In the genomic region with DNA sequence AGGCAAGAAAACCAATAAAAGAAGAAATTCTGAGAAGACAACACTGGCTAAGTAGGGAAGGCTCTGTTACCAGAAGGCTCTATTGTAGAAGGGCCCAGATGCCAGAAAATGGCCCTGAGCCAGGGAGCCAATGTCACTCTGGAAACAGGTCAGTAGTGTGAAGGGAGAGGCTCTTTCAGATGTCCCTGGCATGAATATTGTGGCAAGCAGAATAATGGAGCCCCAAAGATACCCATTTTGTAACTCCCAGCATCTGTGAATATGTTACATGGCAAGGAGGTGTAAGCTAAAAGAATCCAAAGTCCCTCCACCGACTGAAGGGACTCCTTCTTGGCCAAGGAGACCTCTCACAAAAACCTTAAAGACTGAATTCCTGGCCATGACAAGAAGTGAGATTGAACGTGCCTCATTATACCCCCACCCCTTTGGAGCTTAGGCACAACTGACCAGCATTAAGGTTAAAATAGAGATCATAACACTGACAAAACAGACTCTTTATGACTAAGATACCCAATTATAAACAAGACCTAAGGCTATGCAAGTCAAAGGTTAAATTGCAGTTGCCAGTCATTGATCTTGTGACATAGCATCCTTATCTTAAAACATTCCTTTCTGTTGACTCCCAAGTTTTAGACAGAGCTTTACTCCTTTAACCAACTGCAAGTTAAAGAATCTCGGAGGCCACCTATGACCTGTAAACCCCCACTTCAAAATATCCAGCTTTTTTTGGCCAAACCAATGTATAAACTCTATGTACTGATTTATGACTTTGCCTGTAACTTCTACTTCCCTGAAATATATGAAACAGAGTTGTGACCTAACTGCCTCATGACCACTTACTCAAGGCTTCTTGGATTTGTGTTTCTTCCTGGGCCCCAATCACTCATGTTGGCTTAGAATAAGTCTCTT, we compare ENCODE assay signal across 14 cellular contexts. TPM values are rescaled to one million over a fixed set of nuclear protein-coding genes. Genes with fewer than 3 reads are reported as not detected.
DNase-seq lines count a peak whose midpoint lies in the region; ATAC-seq and TF ChIP-seq lines count a peak whose summit lies in the region.
"Had no signal": no experiment of that assay in that cellular context is flagged by ENCODE, and none has a peak within 500 bp of the region (broad histone marks: within the 10 kb centered on the region; RNA-seq: fewer than 3 reads in every experiment).

No MANE protein-coding gene starts in this region.

- ATAC-seq in HG02763 (IDR thresholded peaks at IDR 0.05; ENCODE audit: unreplicated experiment), result no peak
- ATAC-seq: activated naive CD8-positive, alpha-beta T cell treated with anti-CD3 and anti-CD28 coated beads, Interleukin-2, amount 50 U/mL, for 24 hours; upper lobe of right lung had no signal

- H2BK5ac ChIP-seq in mesenchymal stem cell (ENCODE audit: low read depth, low read length, poor library complexity, severe bottlenecking), result no peak overlapping the region

- no peaks in the 10 kb centered on the region for H3K9me3 ChIP-seq in mesenchymal stem cell (ENCODE audit: control insufficient read depth, low read length)
- H3K9me3 ChIP-seq: upper lobe of right lung had no signal

- no peaks in the 10 kb centered on the region for H3K79me1 ChIP-seq in mesenchymal stem cell (replicated peaks; ENCODE audit: low read length, poor library complexity, severe bottlenecking)

- H3K4me3 ChIP-seq in brain microvascular endothelial cell (ENCODE audit: low read depth, low read length) (no peak overlapping the region), mesenchymal stem cell (ENCODE audit: insufficient read depth in 1 of 2, low read depth in 1 of 2, low read length in 2 of 2) (no peak overlapping the region), coronary artery (no peak overlapping the region)
- H3K4me3 ChIP-seq: skin epidermis, upper lobe of right lung had no signal

- intact Hi-C loops in Calu3 (cut with micrococcal nuclease; ENCODE audit: unreplicated experiment), result no loop called here

- peak overlapping the region in 1 of 2 experiments; percentile 43 for H3K18ac ChIP-seq in mesenchymal stem cell (ENCODE audit: low read depth in 1 of 2, low read length in 2 of 2)

- in situ Hi-C loops in brain microvascular endothelial cell (cut with HindIII; ENCODE audit: low pct_ligation_motif_present, low sequenced_read_pairs), result no loop called here

- H3K4me1 ChIP-seq in mesenchymal stem cell (ENCODE audit: control insufficient read depth, insufficient read depth, low read depth, low read length), result no peaks in the 10 kb centered on the region
- H3K4me1 ChIP-seq: upper lobe of right lung had no signal

- no peaks in the 10 kb centered on the region for H3K27me3 ChIP-seq in brain microvascular endothelial cell (replicated peaks)
- peaks cover 0 to 4% of the 10 kb centered on the region in 2 experiments for H3K27me3 ChIP-seq in mesenchymal stem cell (ENCODE audit: control insufficient read depth in 1 of 2, insufficient read depth in 1 of 2, low read length in 2 of 2)
- H3K27me3 ChIP-seq: upper lobe of right lung had no signal

- peaks cover 7% of the 10 kb centered on the region for H3K36me3 Mint-ChIP-seq in Calu3 (ENCODE audit: insufficient read depth, unreplicated experiment)
- H3K36me3 Mint-ChIP-seq: CD4-positive, CD25-positive, alpha-beta regulatory T cell; naive B cell had no signal

- no TSS peak for BruUV-seq in Calu3 (replicated peaks; lab: Mats Ljungman, UMichigan)

- H3K4ac ChIP-seq in mesenchymal stem cell (ENCODE audit: low read depth in 1 of 2, low read length in 2 of 2), result peak overlapping the region in 1 of 2 experiments; percentile 9

- H3K9ac ChIP-seq in mesenchymal stem cell (ENCODE audit: low read length), result peak overlapping the region; percentile 14

- peak overlapping the region; percentile 85 for H2BK120ac ChIP-seq in mesenchymal stem cell (ENCODE audit: low read depth, low read length)

- H2AFZ ChIP-seq in mesenchymal stem cell (ENCODE audit: low read depth, low read length), result no peak overlapping the region

- H4K8ac ChIP-seq in mesenchymal stem cell (ENCODE audit: low read length), result no peak overlapping the region

- peaks cover 33% of the 10 kb centered on the region for H3K4me1 Mint-ChIP-seq in Calu3 (ENCODE audit: low read depth, unreplicated experiment)
- H3K4me1 Mint-ChIP-seq: activated naive CD8-positive, alpha-beta T cell treated with anti-CD3 and anti-CD28 coated beads, Interleukin-2, amount 50 U/mL, for 24 hours; naive B cell had no signal

- H3K14ac ChIP-seq in mesenchymal stem cell (ENCODE audit: low read length in 2 of 2), result no peak overlapping the region

- H3K27ac ChIP-seq in brain microvascular endothelial cell (peak overlapping the region; percentile 73), mesenchymal stem cell (ENCODE audit: low read length, poor library complexity, severe bottlenecking) (peak overlapping the region; percentile 14), coronary artery (no peak overlapping the region)
- H3K27ac ChIP-seq: skin epidermis, upper lobe of right lung had no signal

- H3K36me3 ChIP-seq in brain microvascular endothelial cell (replicated peaks), result no peaks in the 10 kb centered on the region
- no peaks in the 10 kb centered on the region for H3K36me3 ChIP-seq in mesenchymal stem cell (ENCODE audit: control insufficient read depth in 1 of 2, insufficient read depth in 2 of 2, low read depth in 1 of 2, low read length in 2 of 2)
- H3K36me3 ChIP-seq: upper lobe of right lung had no signal

- H4K91ac ChIP-seq in mesenchymal stem cell (ENCODE audit: low read length), result peak overlapping the region; percentile 39

- no peak overlapping the region for H3K4me3 Mint-ChIP-seq in Calu3 (ENCODE audit: low read depth, unreplicated experiment)
- H3K4me3 Mint-ChIP-seq: activated naive CD8-positive, alpha-beta T cell treated with anti-CD3 and anti-CD28 coated beads, Interleukin-2, amount 50 U/mL, for 24 hours; CD4-positive, CD25-positive, alpha-beta regulatory T cell; naive B cell had no signal

- no peaks in the 10 kb centered on the region for H3K27me3 Mint-ChIP-seq in Calu3 (ENCODE audit: unreplicated experiment)
- H3K27me3 Mint-ChIP-seq: activated naive CD8-positive, alpha-beta T cell treated with anti-CD3 and anti-CD28 coated beads, Interleukin-2, amount 50 U/mL, for 24 hours; CD4-positive, CD25-positive, alpha-beta regulatory T cell had no signal

- 7% methylated on average over 3 of the region's 3 CpGs for WGBS in mesenchymal stem cell

- DNase-seq in Calu3, result peak; percentile 10
- peak; percentile 63 for DNase-seq in LoVo (ENCODE audit: low spot score)
- DNase-seq in brain microvascular endothelial cell, result peak; percentile 45
- DNase-seq in mesenchymal stem cell, result peak; percentile 86
- DNase-seq in HPDE6-E6E7 (ENCODE audit: extremely low spot score), result no peak
- no peak for DNase-seq in Kasumi-1 (lab: John Stamatoyannopoulos, UW)
- DNase-seq in coronary artery (ENCODE audit: low spot score), result no peak
- DNase-seq: activated naive CD8-positive, alpha-beta T cell treated with anti-CD3 and anti-CD28 coated beads, Interleukin-2, amount 50 U/mL, for 24 hours; CD4-positive, CD25-positive, alpha-beta regulatory T cell; naive B cell; NCI-H1417; upper lobe of right lung had no signal

- peak overlapping the region; percentile 62 for H3K27ac Mint-ChIP-seq in Calu3 (ENCODE audit: unreplicated experiment)
- H3K27ac Mint-ChIP-seq: activated naive CD8-positive, alpha-beta T cell treated with anti-CD3 and anti-CD28 coated beads, Interleukin-2, amount 50 U/mL, for 24 hours; CD4-positive, CD25-positive, alpha-beta regulatory T cell; naive B cell had no signal

- H2AK5ac ChIP-seq in mesenchymal stem cell (ENCODE audit: low read length, severe bottlenecking), result no peak overlapping the region

- H2BK12ac ChIP-seq in mesenchymal stem cell (ENCODE audit: low read length in 2 of 2), result peak overlapping the region in 1 of 2 experiments; percentile 77

- H3K23ac ChIP-seq in mesenchymal stem cell (ENCODE audit: low read length in 2 of 2), result no peak overlapping the region

- H3K9me3 Mint-ChIP-seq in Calu3 (ENCODE audit: low read depth, unreplicated experiment), result no peaks in the 10 kb centered on the region
- H3K9me3 Mint-ChIP-seq: activated naive CD8-positive, alpha-beta T cell treated with anti-CD3 and anti-CD28 coated beads, Interleukin-2, amount 50 U/mL, for 24 hours; CD4-positive, CD25-positive, alpha-beta regulatory T cell had no signal

- H2BK15ac ChIP-seq in mesenchymal stem cell (ENCODE audit: low read depth, poor library complexity, severe bottlenecking), result no peak overlapping the region

- no peak overlapping the region for H3K4me2 ChIP-seq in mesenchymal stem cell (ENCODE audit: low read length, poor library complexity, severe bottlenecking)

- no peak for TF ChIP-seq CTCF in Calu3 (IDR thresholded peaks at IDR 0.05; ENCODE audit: unreplicated experiment)
- TF ChIP-seq CTCF in brain microvascular endothelial cell (IDR thresholded peaks at IDR 0.05; ENCODE audit: low read depth, low read length, missing control alignments), result no peak
- TF ChIP-seq CTCF in coronary artery (IDR thresholded peaks at IDR 0.05), result no peak

- CTCF ChIA-PET in Calu3 (lab: Charles Lee), result interaction anchor here (1.1 kb wide), 1 partner anchor 56 kb away, joined by 5 read pairs; no protein-coding TSS in a partner anchor

RNA-seq across cellular contexts. Expression of a gene that starts 33.5 kb away (rescaled TPM):
- total RNA-seq in Calu3 (2022), result 23.5 and 25.3 TPM in 2 replicates
- polyA plus RNA-seq in mesenchymal stem cell (2013, experiment 1 of 2), result 69.4 TPM
- polyA plus RNA-seq in mesenchymal stem cell (2013, experiment 2 of 2), result 72.5 TPM

RNA-seq across cellular contexts. Expression of a gene that starts 42.2 kb away (rescaled TPM):
- 1.8 and 2.4 TPM in 2 replicates for total RNA-seq in Calu3 (2022)
- 45.2 TPM for polyA plus RNA-seq in mesenchymal stem cell (2013, experiment 1 of 2)
- polyA plus RNA-seq in mesenchymal stem cell (2013, experiment 2 of 2), result 44.2 TPM
- total RNA-seq: CD4-positive, CD25-positive, alpha-beta regulatory T cell had no signal
- polyA plus RNA-seq: CD4-positive, CD25-positive, alpha-beta regulatory T cell had no signal

Comparison
In these comparisons a context has a peak if more than half of its experiments do, and no peak if none do; other contexts are left out.
1. DNase-seq: peak in Calu3 (single experiment), LoVo (single experiment), brain microvascular endothelial cell (single experiment) and mesenchymal stem cell (single experiment); none in HPDE6-E6E7 (single experiment), Kasumi-1 (0 of 2) and coronary artery (single experiment).
2. H3K27ac ChIP-seq: peak in brain microvascular endothelial cell (single experiment) and mesenchymal stem cell (single experiment); none in coronary artery (0 of 2).